ENCODE assay signal across 1 cellular context in the genomic region with DNA sequence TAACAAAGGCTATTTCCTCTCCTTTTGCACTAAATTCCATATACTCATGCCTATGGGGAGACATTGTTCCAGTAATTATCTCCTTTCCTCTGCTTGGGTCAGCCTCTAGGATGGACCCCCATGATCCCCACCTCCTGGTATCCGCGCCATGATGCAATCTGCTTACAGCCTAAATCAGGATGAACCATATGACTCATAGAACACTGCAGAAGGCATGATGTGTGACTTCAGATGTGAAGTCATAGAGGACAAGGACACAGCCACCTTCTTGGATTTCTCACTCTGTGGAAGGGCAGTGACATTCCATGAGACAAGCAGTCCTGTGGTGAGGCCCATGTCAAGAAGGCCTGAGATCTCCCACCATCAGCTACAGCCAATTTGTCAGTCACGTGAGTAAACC.
TF ChIP-seq lines count a peak whose summit lies in the region.

No MANE protein-coding gene starts in this region.

TF ChIP-seq in K562, 482 proteins besides CTCF, POLR2A, EP300 and RAD21 (continued from another document):
- TF ChIP-seq, protein P1, sequence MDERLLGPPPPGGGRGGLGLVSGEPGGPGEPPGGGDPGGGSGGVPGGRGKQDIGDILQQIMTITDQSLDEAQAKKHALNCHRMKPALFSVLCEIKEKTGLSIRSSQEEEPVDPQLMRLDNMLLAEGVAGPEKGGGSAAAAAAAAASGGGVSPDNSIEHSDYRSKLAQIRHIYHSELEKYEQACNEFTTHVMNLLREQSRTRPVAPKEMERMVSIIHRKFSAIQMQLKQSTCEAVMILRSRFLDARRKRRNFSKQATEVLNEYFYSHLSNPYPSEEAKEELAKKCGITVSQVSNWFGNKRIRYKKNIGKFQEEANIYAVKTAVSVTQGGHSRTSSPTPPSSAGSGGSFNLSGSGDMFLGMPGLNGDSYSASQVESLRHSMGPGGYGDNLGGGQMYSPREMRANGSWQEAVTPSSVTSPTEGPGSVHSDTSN (CRISPR knock-in tag; IDR thresholded peaks at IDR 0.05; ENCODE audit: low read depth), result no peak
- TF ChIP-seq, protein P1 (tag; conservative IDR thresholded peaks at IDR 0.05; ENCODE audit: low read depth), result no peak
- peak; percentile 78 for TF ChIP-seq FOSL1 (tag; conservative IDR thresholded peaks at IDR 0.05)
- no peak for TF ChIP-seq MTA1 (IDR thresholded peaks at IDR 0.05; ENCODE audit: borderline replicate concordance)
- TF ChIP-seq, protein P2, sequence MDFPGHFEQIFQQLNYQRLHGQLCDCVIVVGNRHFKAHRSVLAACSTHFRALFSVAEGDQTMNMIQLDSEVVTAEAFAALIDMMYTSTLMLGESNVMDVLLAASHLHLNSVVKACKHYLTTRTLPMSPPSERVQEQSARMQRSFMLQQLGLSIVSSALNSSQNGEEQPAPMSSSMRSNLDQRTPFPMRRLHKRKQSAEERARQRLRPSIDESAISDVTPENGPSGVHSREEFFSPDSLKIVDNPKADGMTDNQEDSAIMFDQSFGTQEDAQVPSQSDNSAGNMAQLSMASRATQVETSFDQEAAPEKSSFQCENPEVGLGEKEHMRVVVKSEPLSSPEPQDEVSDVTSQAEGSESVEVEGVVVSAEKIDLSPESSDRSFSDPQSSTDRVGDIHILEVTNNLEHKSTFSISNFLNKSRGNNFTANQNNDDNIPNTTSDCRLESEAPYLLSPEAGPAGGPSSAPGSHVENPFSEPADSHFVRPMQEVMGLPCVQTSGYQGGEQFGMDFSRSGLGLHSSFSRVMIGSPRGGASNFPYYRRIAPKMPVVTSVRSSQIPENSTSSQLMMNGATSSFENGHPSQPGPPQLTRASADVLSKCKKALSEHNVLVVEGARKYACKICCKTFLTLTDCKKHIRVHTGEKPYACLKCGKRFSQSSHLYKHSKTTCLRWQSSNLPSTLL (IDR thresholded peaks at IDR 0.05), result no peak
- TF ChIP-seq, protein P3, sequence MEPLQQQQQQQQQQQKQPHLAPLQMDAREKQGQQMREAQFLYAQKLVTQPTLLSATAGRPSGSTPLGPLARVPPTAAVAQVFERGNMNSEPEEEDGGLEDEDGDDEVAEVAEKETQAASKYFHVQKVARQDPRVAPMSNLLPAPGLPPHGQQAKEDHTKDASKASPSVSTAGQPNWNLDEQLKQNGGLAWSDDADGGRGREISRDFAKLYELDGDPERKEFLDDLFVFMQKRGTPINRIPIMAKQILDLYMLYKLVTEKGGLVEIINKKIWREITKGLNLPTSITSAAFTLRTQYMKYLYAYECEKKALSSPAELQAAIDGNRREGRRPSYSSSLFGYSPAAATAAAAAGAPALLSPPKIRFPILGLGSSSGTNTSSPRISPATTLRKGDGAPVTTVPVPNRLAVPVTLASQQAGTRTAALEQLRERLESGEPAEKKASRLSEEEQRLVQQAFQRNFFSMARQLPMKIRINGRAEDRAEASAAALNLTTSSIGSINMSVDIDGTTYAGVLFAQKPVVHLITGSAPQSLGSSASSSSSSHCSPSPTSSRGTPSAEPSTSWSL (CRISPR knock-in tag; IDR thresholded peaks at IDR 0.05; ENCODE audit: borderline replicate concordance), result no peak
- no peak for TF ChIP-seq HDAC1 (IDR thresholded peaks at IDR 0.05)
- TF ChIP-seq, protein P4, sequence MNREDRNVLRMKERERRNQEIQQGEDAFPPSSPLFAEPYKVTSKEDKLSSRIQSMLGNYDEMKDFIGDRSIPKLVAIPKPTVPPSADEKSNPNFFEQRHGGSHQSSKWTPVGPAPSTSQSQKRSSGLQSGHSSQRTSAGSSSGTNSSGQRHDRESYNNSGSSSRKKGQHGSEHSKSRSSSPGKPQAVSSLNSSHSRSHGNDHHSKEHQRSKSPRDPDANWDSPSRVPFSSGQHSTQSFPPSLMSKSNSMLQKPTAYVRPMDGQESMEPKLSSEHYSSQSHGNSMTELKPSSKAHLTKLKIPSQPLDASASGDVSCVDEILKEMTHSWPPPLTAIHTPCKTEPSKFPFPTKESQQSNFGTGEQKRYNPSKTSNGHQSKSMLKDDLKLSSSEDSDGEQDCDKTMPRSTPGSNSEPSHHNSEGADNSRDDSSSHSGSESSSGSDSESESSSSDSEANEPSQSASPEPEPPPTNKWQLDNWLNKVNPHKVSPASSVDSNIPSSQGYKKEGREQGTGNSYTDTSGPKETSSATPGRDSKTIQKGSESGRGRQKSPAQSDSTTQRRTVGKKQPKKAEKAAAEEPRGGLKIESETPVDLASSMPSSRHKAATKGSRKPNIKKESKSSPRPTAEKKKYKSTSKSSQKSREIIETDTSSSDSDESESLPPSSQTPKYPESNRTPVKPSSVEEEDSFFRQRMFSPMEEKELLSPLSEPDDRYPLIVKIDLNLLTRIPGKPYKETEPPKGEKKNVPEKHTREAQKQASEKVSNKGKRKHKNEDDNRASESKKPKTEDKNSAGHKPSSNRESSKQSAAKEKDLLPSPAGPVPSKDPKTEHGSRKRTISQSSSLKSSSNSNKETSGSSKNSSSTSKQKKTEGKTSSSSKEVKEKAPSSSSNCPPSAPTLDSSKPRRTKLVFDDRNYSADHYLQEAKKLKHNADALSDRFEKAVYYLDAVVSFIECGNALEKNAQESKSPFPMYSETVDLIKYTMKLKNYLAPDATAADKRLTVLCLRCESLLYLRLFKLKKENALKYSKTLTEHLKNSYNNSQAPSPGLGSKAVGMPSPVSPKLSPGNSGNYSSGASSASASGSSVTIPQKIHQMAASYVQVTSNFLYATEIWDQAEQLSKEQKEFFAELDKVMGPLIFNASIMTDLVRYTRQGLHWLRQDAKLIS (CRISPR knock-in tag; IDR thresholded peaks at IDR 0.05), result no peak
